In the genomic region with DNA sequence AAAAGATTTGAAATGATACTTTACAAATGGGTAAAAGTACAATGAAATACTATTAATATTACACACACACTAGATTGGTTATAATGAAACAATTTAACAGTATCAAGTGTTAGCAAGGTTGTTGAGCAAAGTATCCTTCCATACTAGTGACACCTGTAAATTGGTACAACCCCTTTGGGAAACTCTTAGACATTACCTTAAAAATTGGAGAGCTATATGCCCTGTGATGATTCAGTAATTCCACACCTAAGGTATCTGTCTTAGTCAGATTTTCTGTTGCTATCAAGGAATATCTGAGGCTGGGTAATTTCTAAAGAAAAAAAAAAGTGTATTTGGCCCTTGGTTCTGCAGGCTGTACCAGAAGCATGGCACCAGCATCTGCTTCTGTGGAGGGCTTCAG, we compare ENCODE assay signal across 26 cellular contexts. TPM values are rescaled to one million over a fixed set of nuclear protein-coding genes. Genes with fewer than 3 reads are reported as not detected.
"Had no signal": no experiment of that assay in that cellular context is flagged by ENCODE, and none has a peak within 500 bp of the region (broad histone marks: within the 10 kb centered on the region; RNA-seq: fewer than 3 reads in every experiment).

No MANE protein-coding gene starts in this region.

- ATAC-seq: esophagus mucosa; gastrocnemius medialis; left lung; natural killer cell; sciatic nerve; stimulated activated effector memory CD8-positive, alpha-beta T cell treated with anti-CD3 and anti-CD28 coated beads, Interleukin-12 subunit alpha, Interleukin-12 subunit beta, amount 100 ng/mL, for 72 hours; T-cell had no signal

- H3K27ac Mint-ChIP-seq: mesothelial cell of epicardium; natural killer cell; stimulated activated effector memory CD8-positive, alpha-beta T cell treated with anti-CD3 and anti-CD28 coated beads, Interleukin-12 subunit alpha, Interleukin-12 subunit beta, amount 100 ng/mL, for 72 hours; T-cell; T-helper 2 cell treated with Interferon-gamma antibody and Interleukin-4, amounts not matched to agents 5 μg/mL and 100 μg/mL, for 36 hours had no signal

- H3K4me3 ChIP-seq: gastrocnemius medialis, left lung, testis, vagina had no signal

- H3K4me3 Mint-ChIP-seq: brain; mesothelial cell of epicardium; natural killer cell; stimulated activated effector memory CD8-positive, alpha-beta T cell treated with anti-CD3 and anti-CD28 coated beads, Interleukin-12 subunit alpha, Interleukin-12 subunit beta, amount 100 ng/mL, for 72 hours; T-cell; T-helper 2 cell treated with Interferon-gamma antibody and Interleukin-4, amounts not matched to agents 5 μg/mL and 100 μg/mL, for 36 hours had no signal

- H3K36me3 ChIP-seq: gastrocnemius medialis, left lung, vagina, WERI-Rb-1 had no signal

- H3K9me3 ChIP-seq: gastrocnemius medialis, left lung, testis, vagina had no signal

- H3K27ac ChIP-seq: gastrocnemius medialis, left lung, testis, vagina, WERI-Rb-1 had no signal

- DNase-seq: activated CD4-positive, alpha-beta T cell treated with anti-CD3 and anti-CD28 coated beads, Interleukin-2, amount 50 U/mL, for 4 hours; activated CD4-positive, CD25-positive, alpha-beta regulatory T cell treated with anti-CD3 and anti-CD28 coated beads, Interleukin-2, amount 50 U/mL, for 72 hours; aorta; caudate nucleus; effector CD8-positive, alpha-beta T cell; gastrocnemius medialis; kidney glomerular epithelial cell; left lung; natural killer cell; small intestine; stimulated activated CD4-positive, alpha-beta T cell treated with anti-CD3 and anti-CD28 coated beads, Interleukin-2, amount 100 ng/mL, for 24 hours; T-cell; testis; WERI-Rb-1 had no signal

- H3K36me3 Mint-ChIP-seq: brain; mesothelial cell of epicardium; natural killer cell; stimulated activated effector memory CD8-positive, alpha-beta T cell treated with anti-CD3 and anti-CD28 coated beads, Interleukin-12 subunit alpha, Interleukin-12 subunit beta, amount 100 ng/mL, for 72 hours; T-cell had no signal

- H3K27me3 ChIP-seq: gastrocnemius medialis, left lung, testis, vagina had no signal

- H3K4me1 ChIP-seq: gastrocnemius medialis, left lung, testis, vagina had no signal

- H3K9me3 Mint-ChIP-seq: mesothelial cell of epicardium; natural killer cell; stimulated activated effector memory CD8-positive, alpha-beta T cell treated with anti-CD3 and anti-CD28 coated beads, Interleukin-12 subunit alpha, Interleukin-12 subunit beta, amount 100 ng/mL, for 72 hours; T-cell; T-helper 2 cell treated with Interferon-gamma antibody and Interleukin-4, amounts not matched to agents 5 μg/mL and 100 μg/mL, for 36 hours had no signal

- H3K4me1 Mint-ChIP-seq: brain; mesothelial cell of epicardium; natural killer cell; stimulated activated effector memory CD8-positive, alpha-beta T cell treated with anti-CD3 and anti-CD28 coated beads, Interleukin-12 subunit alpha, Interleukin-12 subunit beta, amount 100 ng/mL, for 72 hours; T-cell had no signal

RNA-seq across cellular contexts. Expression of a gene that starts 7.4 kb away (rescaled TPM):
- total RNA-seq: aorta, dermis blood vessel endothelial cell, esophagus mucosa, gastrocnemius medialis, left lung, lung microvascular endothelial cell, mesothelial cell of epicardium, natural killer cell, osteoblast, posterior vena cava, renal cortical epithelial cell, sciatic nerve, T-cell, vagina had no signal
